Comparison of ENCODE assay signal across 2 cellular contexts in genomic region chr6:36715469-36715868, GRCh38.
A peak's percentile ranks its signal among the peaks of the same experiment; 100 is the strongest.
TF ChIP-seq lines count a peak whose summit lies in the region.

No MANE protein-coding gene starts in this region.

TF ChIP-seq in GM23338, 12 proteins besides CTCF, POLR2A, EP300 and RAD21:
- TF ChIP-seq, protein P1, sequence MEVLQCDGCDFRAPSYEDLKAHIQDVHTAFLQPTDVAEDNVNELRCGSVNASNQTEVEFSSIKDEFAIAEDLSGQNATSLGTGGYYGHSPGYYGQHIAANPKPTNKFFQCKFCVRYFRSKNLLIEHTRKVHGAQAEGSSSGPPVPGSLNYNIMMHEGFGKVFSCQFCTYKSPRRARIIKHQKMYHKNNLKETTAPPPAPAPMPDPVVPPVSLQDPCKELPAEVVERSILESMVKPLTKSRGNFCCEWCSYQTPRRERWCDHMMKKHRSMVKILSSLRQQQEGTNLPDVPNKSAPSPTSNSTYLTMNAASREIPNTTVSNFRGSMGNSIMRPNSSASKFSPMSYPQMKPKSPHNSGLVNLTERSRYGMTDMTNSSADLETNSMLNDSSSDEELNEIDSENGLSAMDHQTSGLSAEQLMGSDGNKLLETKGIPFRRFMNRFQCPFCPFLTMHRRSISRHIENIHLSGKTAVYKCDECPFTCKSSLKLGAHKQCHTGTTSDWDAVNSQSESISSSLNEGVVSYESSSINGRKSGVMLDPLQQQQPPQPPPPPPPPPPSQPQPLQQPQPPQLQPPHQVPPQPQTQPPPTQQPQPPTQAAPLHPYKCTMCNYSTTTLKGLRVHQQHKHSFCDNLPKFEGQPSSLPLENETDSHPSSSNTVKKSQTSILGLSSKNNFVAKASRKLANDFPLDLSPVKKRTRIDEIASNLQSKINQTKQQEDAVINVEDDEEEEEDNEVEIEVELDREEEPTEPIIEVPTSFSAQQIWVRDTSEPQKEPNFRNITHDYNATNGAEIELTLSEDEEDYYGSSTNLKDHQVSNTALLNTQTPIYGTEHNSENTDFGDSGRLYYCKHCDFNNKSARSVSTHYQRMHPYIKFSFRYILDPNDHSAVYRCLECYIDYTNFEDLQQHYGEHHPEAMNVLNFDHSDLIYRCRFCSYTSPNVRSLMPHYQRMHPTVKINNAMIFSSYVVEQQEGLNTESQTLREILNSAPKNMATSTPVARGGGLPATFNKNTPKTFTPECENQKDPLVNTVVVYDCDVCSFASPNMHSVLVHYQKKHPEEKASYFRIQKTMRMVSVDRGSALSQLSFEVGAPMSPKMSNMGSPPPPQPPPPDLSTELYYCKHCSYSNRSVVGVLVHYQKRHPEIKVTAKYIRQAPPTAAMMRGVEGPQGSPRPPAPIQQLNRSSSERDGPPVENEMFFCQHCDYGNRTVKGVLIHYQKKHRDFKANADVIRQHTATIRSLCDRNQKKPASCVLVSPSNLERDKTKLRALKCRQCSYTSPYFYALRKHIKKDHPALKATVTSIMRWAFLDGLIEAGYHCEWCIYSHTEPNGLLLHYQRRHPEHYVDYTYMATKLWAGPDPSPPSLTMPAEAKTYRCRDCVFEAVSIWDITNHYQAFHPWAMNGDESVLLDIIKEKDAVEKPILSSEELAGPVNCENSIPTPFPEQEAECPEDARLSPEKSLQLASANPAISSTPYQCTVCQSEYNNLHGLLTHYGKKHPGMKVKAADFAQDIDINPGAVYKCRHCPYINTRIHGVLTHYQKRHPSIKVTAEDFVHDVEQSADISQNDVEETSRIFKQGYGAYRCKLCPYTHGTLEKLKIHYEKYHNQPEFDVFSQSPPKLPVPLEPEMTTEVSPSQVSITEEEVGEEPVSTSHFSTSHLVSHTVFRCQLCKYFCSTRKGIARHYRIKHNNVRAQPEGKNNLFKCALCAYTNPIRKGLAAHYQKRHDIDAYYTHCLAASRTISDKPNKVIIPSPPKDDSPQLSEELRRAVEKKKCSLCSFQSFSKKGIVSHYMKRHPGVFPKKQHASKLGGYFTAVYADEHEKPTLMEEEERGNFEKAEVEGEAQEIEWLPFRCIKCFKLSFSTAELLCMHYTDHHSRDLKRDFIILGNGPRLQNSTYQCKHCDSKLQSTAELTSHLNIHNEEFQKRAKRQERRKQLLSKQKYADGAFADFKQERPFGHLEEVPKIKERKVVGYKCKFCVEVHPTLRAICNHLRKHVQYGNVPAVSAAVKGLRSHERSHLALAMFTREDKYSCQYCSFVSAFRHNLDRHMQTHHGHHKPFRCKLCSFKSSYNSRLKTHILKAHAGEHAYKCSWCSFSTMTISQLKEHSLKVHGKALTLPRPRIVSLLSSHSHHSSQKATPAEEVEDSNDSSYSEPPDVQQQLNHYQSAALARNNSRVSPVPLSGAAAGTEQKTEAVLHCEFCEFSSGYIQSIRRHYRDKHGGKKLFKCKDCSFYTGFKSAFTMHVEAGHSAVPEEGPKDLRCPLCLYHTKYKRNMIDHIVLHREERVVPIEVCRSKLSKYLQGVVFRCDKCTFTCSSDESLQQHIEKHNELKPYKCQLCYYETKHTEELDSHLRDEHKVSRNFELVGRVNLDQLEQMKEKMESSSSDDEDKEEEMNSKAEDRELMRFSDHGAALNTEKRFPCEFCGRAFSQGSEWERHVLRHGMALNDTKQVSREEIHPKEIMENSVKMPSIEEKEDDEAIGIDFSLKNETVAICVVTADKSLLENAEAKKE (CRISPR knock-in tag; IDR thresholded peaks at IDR 0.05) = no peak
- TF ChIP-seq POLR2AphosphoS5 (IDR thresholded peaks at IDR 0.05; ENCODE audit: low read depth) (no peak), NANOG (IDR thresholded peaks at IDR 0.05; ENCODE audit: borderline replicate concordance) (no peak), EZH2phosphoT487 (IDR thresholded peaks at IDR 0.05; ENCODE audit: unreplicated experiment) (no peak), CREB1 (CRISPR knock-in tag; IDR thresholded peaks at IDR 0.05; ENCODE audit: low read depth) (no peak), ZNF114 (CRISPR knock-in tag; IDR thresholded peaks at IDR 0.05) (no peak), EZH2 (IDR thresholded peaks at IDR 0.05; ENCODE audit: low read depth, unreplicated experiment) (no peak), JUNB (IDR thresholded peaks at IDR 0.05; ENCODE audit: unreplicated experiment) (no peak)
- TF ChIP-seq, protein P2, sequence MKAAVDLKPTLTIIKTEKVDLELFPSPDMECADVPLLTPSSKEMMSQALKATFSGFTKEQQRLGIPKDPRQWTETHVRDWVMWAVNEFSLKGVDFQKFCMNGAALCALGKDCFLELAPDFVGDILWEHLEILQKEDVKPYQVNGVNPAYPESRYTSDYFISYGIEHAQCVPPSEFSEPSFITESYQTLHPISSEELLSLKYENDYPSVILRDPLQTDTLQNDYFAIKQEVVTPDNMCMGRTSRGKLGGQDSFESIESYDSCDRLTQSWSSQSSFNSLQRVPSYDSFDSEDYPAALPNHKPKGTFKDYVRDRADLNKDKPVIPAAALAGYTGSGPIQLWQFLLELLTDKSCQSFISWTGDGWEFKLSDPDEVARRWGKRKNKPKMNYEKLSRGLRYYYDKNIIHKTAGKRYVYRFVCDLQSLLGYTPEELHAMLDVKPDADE (IDR thresholded peaks at IDR 0.05) = no peak

TF ChIP-seq in GM12878, 131 proteins besides CTCF, POLR2A, EP300 and RAD21:
- TF ChIP-seq NR2F1 (conservative IDR thresholded peaks at IDR 0.05) = peak; percentile 65
- TF ChIP-seq FOS (IDR thresholded peaks at IDR 0.05; ENCODE audit: borderline replicate concordance, extremely low read depth, insufficient read length) = no peak
